In the genomic region with DNA sequence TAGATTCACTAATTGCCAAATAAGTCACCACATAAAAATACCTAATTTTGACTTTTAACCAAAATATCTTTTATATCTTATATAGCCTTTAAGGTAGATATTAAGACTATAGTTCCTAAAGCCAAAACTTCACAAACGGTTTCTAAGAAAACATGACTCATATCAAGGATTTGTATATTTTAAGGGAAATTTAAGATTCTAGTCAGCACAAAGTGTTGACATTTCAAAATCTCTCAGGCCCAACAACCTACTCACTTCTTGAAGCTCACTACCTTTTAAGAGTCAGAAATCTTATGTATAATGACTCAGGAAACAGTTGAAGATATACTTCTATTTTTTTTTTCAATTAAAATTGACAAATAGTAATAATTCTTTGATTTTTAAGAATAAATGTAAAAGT, we compare ENCODE assay signal across 27 cellular contexts.
DNase-seq lines count a peak whose midpoint lies in the region; ATAC-seq and TF ChIP-seq lines count a peak whose summit lies in the region.
"Had no signal": no experiment of that assay in that cellular context is flagged by ENCODE, and none has a peak within 500 bp of the region (broad histone marks: within the 10 kb centered on the region; RNA-seq: fewer than 3 reads in every experiment).

No MANE protein-coding gene starts in this region.

- H3K4me1 ChIP-seq in IMR-90 (ENCODE audit: control insufficient read depth, insufficient read depth, low read length): peaks cover 15% of the 10 kb centered on the region
- H3K4me1 ChIP-seq in osteoblast (ENCODE audit: insufficient read depth, low read length): peaks cover 32% of the 10 kb centered on the region
- no peaks in the 10 kb centered on the region for H3K4me1 ChIP-seq in mucosa of descending colon (ENCODE audit: low read depth)
- H3K4me1 ChIP-seq: BLaER1, spleen had no signal

- H2BK15ac ChIP-seq in IMR-90 (ENCODE audit: low read depth, low read length): no peak overlapping the region

- no peak for TF ChIP-seq CTCF in IMR-90 (conservative IDR thresholded peaks at IDR 0.05; ENCODE audit: low read depth, low read length)
- no peak for TF ChIP-seq CTCF in choroid plexus epithelial cell (conservative IDR thresholded peaks at IDR 0.05; ENCODE audit: low read depth, low read length)
- TF ChIP-seq CTCF in osteoblast (IDR thresholded peaks at IDR 0.05; ENCODE audit: extremely low read depth, low read depth, low read length): no peak
- TF ChIP-seq CTCF in mucosa of descending colon (IDR thresholded peaks at IDR 0.05): no peak

- no peak overlapping the region for H4K5ac ChIP-seq in IMR-90 (ENCODE audit: low read depth, low read length)

- H4K8ac ChIP-seq in IMR-90 (ENCODE audit: low read depth in 2 of 2, low read length in 2 of 2): no peak overlapping the region

- H3K4me2 ChIP-seq in IMR-90 (ENCODE audit: low read depth, low read length) (no peak overlapping the region), osteoblast (ENCODE audit: insufficient read depth, low read length) (no peak overlapping the region)
- H3K4me2 ChIP-seq: BLaER1 had no signal

- ATAC-seq in IMR-90 (ENCODE audit: low read depth) (peak; percentile 83), HG03025 (IDR thresholded peaks at IDR 0.05; ENCODE audit: low FRiP score, unreplicated experiment) (no peak), mucosa of descending colon (no peak)
- ATAC-seq: heart right ventricle had no signal

- no peak for TF ChIP-seq POLR2A in IMR-90 (IDR thresholded peaks at IDR 0.05; ENCODE audit: low read depth, low read length)

- in situ Hi-C loops in IMR-90 (cut with MboI; ENCODE audit: low sequenced_read_pairs): no loop called here

- H3K23ac ChIP-seq in IMR-90 (ENCODE audit: low read depth, low read length): no peak overlapping the region

- H3K27ac ChIP-seq in IMR-90 (ENCODE audit: insufficient read depth, low read length) (no peak overlapping the region; the same call in 1 of the 2 replicates), osteoblast (ENCODE audit: low read depth, low read length) (no peak overlapping the region)
- H3K27ac ChIP-seq: BLaER1, coronary artery, heart right ventricle, spleen, tibial nerve had no signal

- CTCF ChIA-PET in IMR-90 (lab: Yijun Ruan, JAX): no interaction called here

- H3K18ac ChIP-seq in IMR-90 (ENCODE audit: low read depth, low read length): no peak overlapping the region

- no peak overlapping the region for H2AK9ac ChIP-seq in IMR-90 (replicated peaks; ENCODE audit: low read depth, low read length, poor library complexity)

- H3K27me3 ChIP-seq in IMR-90 (ENCODE audit: control insufficient read depth, insufficient read depth, low read length): no peaks in the 10 kb centered on the region
- H3K27me3 ChIP-seq in osteoblast (ENCODE audit: insufficient read depth, low read length): no peaks in the 10 kb centered on the region
- H3K27me3 ChIP-seq: BLaER1, heart right ventricle, spleen, tibial nerve had no signal

- no peak overlapping the region for H3K14ac ChIP-seq in IMR-90 (replicated peaks; ENCODE audit: low read depth, low read length)

- no peak overlapping the region for H3K9ac ChIP-seq in IMR-90 (ENCODE audit: low read depth, low read length)
- H3K9ac ChIP-seq: BLaER1 had no signal

- DNase-seq in AG08396 (ENCODE audit: low spot score) (peak; percentile 16), IMR-90 (peak; percentile 92), choroid plexus epithelial cell (ENCODE audit: low read depth) (peak; percentile 72), osteoblast (ENCODE audit: insufficient read length, low spot score, missing footprints) (peak; percentile 32), mucosa of descending colon (no peak), NCI-H446 (lab: John Stamatoyannopoulos, UW) (no peak)
- DNase-seq in stimulated activated CD4-positive, alpha-beta T cell treated with anti-CD3 and anti-CD28 coated beads, Interleukin-15, amount 100 ng/mL, for 24 hours: no peak
- DNase-seq: ACHN; activated CD4-positive, alpha-beta memory T cell treated with anti-CD3 and anti-CD28 coated beads for 36 hours; activated CD4-positive, CD25-positive, alpha-beta regulatory T cell treated with anti-CD3 and anti-CD28 coated beads, Interleukin-2, amount 50 U/mL, for 72 hours; activated naive CD4-positive, alpha-beta T cell treated with Interleukin-2 at 50 U/mL for 16 hours; DMS153; effector CD8-positive, alpha-beta T cell; foreskin melanocyte; heart right ventricle; Kasumi-1; NCI-H1048; NCI-H1694; NCI-H82; nephron progenitor cell; SIG-M5; spleen; stimulated activated CD4-positive, alpha-beta T cell treated with anti-CD3 and anti-CD28 coated beads, Interleukin-2, amount 100 ng/mL, for 48 hours had no signal

- no peak overlapping the region for H3K56ac ChIP-seq in IMR-90 (ENCODE audit: extremely low read depth, insufficient read depth, low read length)

- H2AFZ ChIP-seq in IMR-90 (replicated peaks; ENCODE audit: low read length, poor library complexity): no peak overlapping the region
- no peak overlapping the region for H2AFZ ChIP-seq in osteoblast (ENCODE audit: low read length)

- H3K4me3 ChIP-seq in IMR-90 (ENCODE audit: insufficient read depth, low read depth, low read length): no peak overlapping the region
- H3K4me3 ChIP-seq in choroid plexus epithelial cell (ENCODE audit: low read depth, low read length): no peak overlapping the region
- no peak overlapping the region for H3K4me3 ChIP-seq in osteoblast (ENCODE audit: insufficient read depth, low read length)
- no peak overlapping the region for H3K4me3 ChIP-seq in mucosa of descending colon
- H3K4me3 ChIP-seq: BLaER1, coronary artery, heart right ventricle, spleen, tibial nerve had no signal

- peaks cover 11% of the 10 kb centered on the region for H3K9me1 ChIP-seq in IMR-90 (ENCODE audit: insufficient read depth, low read length)

- no peak overlapping the region for H3K4ac ChIP-seq in IMR-90 (ENCODE audit: low read depth, low read length)

- H2BK20ac ChIP-seq in IMR-90 (ENCODE audit: low read depth, low read length): no peak overlapping the region

- H4K91ac ChIP-seq in IMR-90 (ENCODE audit: insufficient read depth, low read depth, low read length): no peak overlapping the region

- H3K9me3 ChIP-seq in IMR-90 (ENCODE audit: control insufficient read depth, insufficient read depth, low read length) (no peaks in the 10 kb centered on the region), osteoblast (ENCODE audit: low read depth, low read length) (no peaks in the 10 kb centered on the region), mucosa of descending colon (peaks cover 3% of the 10 kb centered on the region)

- intact Hi-C loops in IMR-90 (cut with micrococcal nuclease): loop anchor here (10.0 kb wide), 1 partner anchor 217 kb away; no protein-coding TSS in a partner anchor
- intact Hi-C loops in mucosa of descending colon (cut with DNase I, micrococcal nuclease): no loop called here

- BruUV-seq in IMR-90 (replicated peaks; lab: Mats Ljungman, UMichigan): no TSS peak

- dilution Hi-C loops in IMR-90 (cut with HindIII; ENCODE audit: low sequenced_read_pairs, unreplicated experiment): no loop called here

- TF ChIP-seq RAD21 in IMR-90 (IDR thresholded peaks at IDR 0.05; ENCODE audit: low read length): 0 out of 2 replicates have a peak, but pooled peaks have one; percentile 7

- no peaks in the 10 kb centered on the region; the same call in 1 of the 2 replicates for H4K20me1 ChIP-seq in IMR-90 (ENCODE audit: insufficient read depth, low read length)
- no peaks in the 10 kb centered on the region for H4K20me1 ChIP-seq in osteoblast (ENCODE audit: insufficient read depth, low read length)
- H4K20me1 ChIP-seq: BLaER1 had no signal

- H3K79me2 ChIP-seq in osteoblast (ENCODE audit: insufficient read depth, low read length): peaks cover 24% of the 10 kb centered on the region

- no peak overlapping the region for H2AK5ac ChIP-seq in IMR-90 (ENCODE audit: low read depth, low read length)

- POLR2A ChIA-PET in IMR-90 (lab: Charles Lee; ENCODE audit: unreplicated experiment): interaction anchor here (0.7 kb wide), 1 partner anchor 21 kb away, joined by 3 read pairs; no protein-coding TSS in a partner anchor

- no CpG with 5 or more reads among the region's 1 CpG for WGBS in IMR-90 (ENCODE audit: extremely low coverage in 2 of 2, insufficient read length in 1 of 2), 2 experiments

- no peak overlapping the region for H2BK120ac ChIP-seq in IMR-90 (ENCODE audit: low read depth, low read length)

- H2BK5ac ChIP-seq in IMR-90 (ENCODE audit: low read depth, low read length, poor library complexity, severe bottlenecking): peak overlapping the region; percentile 76

- H3K79me1 ChIP-seq in IMR-90 (ENCODE audit: low read depth in 1 of 2, low read length in 2 of 2): peaks cover 23 to 53% of the 10 kb centered on the region in 2 experiments

- H3K36me3 ChIP-seq in IMR-90 (ENCODE audit: control insufficient read depth, insufficient read depth, low read length): no peaks in the 10 kb centered on the region
- no peaks in the 10 kb centered on the region for H3K36me3 ChIP-seq in osteoblast (ENCODE audit: insufficient read depth, low read length)
- H3K36me3 ChIP-seq in mucosa of descending colon (ENCODE audit: low read depth): no peaks in the 10 kb centered on the region
- H3K36me3 ChIP-seq: BLaER1, heart right ventricle, spleen, tibial nerve had no signal

TF ChIP-seq in IMR-90, 13 proteins besides CTCF, POLR2A, EP300 and RAD21:
- peak; percentile 68 for TF ChIP-seq MAFK (IDR thresholded peaks at IDR 0.05; ENCODE audit: low read depth, low read length)
- TF ChIP-seq FOS (IDR thresholded peaks at IDR 0.05; ENCODE audit: low read depth, low read length): peak; percentile 71
- TF ChIP-seq NFE2L2 (IDR thresholded peaks at IDR 0.05; ENCODE audit: low read depth, low read length): no peak
- peak; percentile 44; the same call in 1 of the 2 replicates for TF ChIP-seq CEBPB (IDR thresholded peaks at IDR 0.05; ENCODE audit: low read depth, low read length)

Comparison
In these comparisons a context has a peak if more than half of its experiments do, and no peak if none do; other contexts are left out.
1. DNase-seq: peak in AG08396 (single experiment), IMR-90 (single experiment), choroid plexus epithelial cell (single experiment) and osteoblast (single experiment); none in mucosa of descending colon (0 of 3), stimulated activated CD4-positive, alpha-beta T cell treated with anti-CD3 and anti-CD28 coated beads, Interleukin-15, amount 100 ng/mL, for 24 hours (single experiment) and NCI-H446 (0 of 2).